8 cellular contexts compared by ENCODE assay signal in the genomic region with DNA sequence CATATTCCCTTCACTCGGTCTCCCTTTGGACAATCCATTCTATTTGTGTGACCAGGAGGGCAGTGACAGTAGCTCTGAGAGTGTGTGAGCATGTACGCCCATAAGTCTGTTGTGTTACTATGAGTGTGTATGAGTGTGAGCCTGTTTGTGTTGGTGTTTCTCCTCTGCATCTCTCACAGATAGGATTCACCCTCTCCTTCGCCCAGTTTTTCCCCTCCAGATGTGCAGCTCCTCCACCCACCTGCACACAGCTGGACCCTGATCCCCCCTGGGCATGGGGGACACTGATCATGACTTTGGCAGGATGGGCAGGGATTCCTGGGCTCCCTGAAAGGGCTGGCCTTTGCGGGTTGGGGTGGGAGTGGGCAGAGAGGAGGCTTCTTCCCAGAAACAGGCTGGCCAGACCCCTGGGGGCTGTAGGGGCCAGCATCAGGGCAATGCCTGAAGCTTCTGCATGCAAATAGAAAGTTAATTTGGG. TPM values are rescaled to one million over a fixed set of nuclear protein-coding genes. Genes with fewer than 3 reads are reported as not detected.
A peak's percentile ranks its signal among the peaks of the same experiment; 100 is the strongest.
DNase-seq lines count a peak whose midpoint lies in the region; ATAC-seq and TF ChIP-seq lines count a peak whose summit lies in the region.

No MANE protein-coding gene starts in this region.

- H3K9me3 ChIP-seq in left ventricle myocardium inferior (replicated peaks) (no peaks in the 10 kb centered on the region), mucosa of stomach (ENCODE audit: control insufficient read depth, low read length) (no peaks in the 10 kb centered on the region), aorta (ENCODE audit: control insufficient read depth, low read length) (no peaks in the 10 kb centered on the region)

- H3K9me3 Mint-ChIP-seq in central memory CD8-positive, alpha-beta T cell: no peaks in the 10 kb centered on the region

- 0 to 9% methylated on average over 4 of the region's 4 CpGs for WGBS in aorta, 2 donors

- intact Hi-C loops in left ventricle myocardium inferior (cut with micrococcal nuclease) (no loop called here), left cardiac atrium (cut with DNase I) (no loop called here), aorta (cut with DNase I) (no loop called here)

- no peak for DNase-seq in left ventricle myocardium inferior
- no peak for DNase-seq in left cardiac atrium
- DNase-seq in central memory CD8-positive, alpha-beta T cell (ENCODE audit: low spot score in 2 of 2): no peak
- no peak for DNase-seq in aorta
- no peak for DNase-seq in HT-29 (ENCODE audit: low spot score)

- peak overlapping the region; percentile 44 for H3K4me3 Mint-ChIP-seq in central memory CD8-positive, alpha-beta T cell

- H3K36me3 Mint-ChIP-seq in central memory CD8-positive, alpha-beta T cell (ENCODE audit: insufficient read depth): no peaks in the 10 kb centered on the region

- H3K27ac ChIP-seq in left ventricle myocardium inferior (replicated peaks) (peak overlapping the region; percentile 91), aorta (ENCODE audit: low read depth in 1 of 2, low read length in 2 of 2) (peak overlapping the region; percentile 69 to 86)

- TF ChIP-seq CTCF in left ventricle myocardium inferior (IDR thresholded peaks at IDR 0.05; ENCODE audit: borderline replicate concordance): no peak

- H3K9ac ChIP-seq in mucosa of stomach (ENCODE audit: low read length): peak overlapping the region; percentile 66

- H3K27me3 ChIP-seq in left ventricle myocardium inferior (ENCODE audit: low read depth) (no peaks in the 10 kb centered on the region), mucosa of stomach (ENCODE audit: control insufficient read depth, insufficient read depth, low read length) (no peaks in the 10 kb centered on the region), aorta (ENCODE audit: control insufficient read depth in 1 of 2, insufficient read depth in 2 of 2, low read length in 1 of 2) (no peaks in the 10 kb centered on the region)

- peaks cover 98% of the 10 kb centered on the region for H3K4me1 ChIP-seq in left ventricle myocardium inferior
- H3K4me1 ChIP-seq in mucosa of stomach (ENCODE audit: control insufficient read depth, insufficient read depth, low read length): peaks cover 62% of the 10 kb centered on the region
- peaks cover 0 to 4% of the 10 kb centered on the region in 2 donors for H3K4me1 ChIP-seq in aorta (ENCODE audit: control insufficient read depth in 1 of 2, insufficient read depth in 2 of 2, low read length in 2 of 2)

- H3K36me3 ChIP-seq in left ventricle myocardium inferior (peaks cover 42% of the 10 kb centered on the region), mucosa of stomach (ENCODE audit: control insufficient read depth, insufficient read depth, low read length) (no peaks in the 10 kb centered on the region), aorta (ENCODE audit: control insufficient read depth in 1 of 2, insufficient read depth in 2 of 2, low read length in 1 of 2) (no peaks in the 10 kb centered on the region)

- H3K4me3 ChIP-seq in left ventricle myocardium inferior (peak overlapping the region; percentile 72), mucosa of stomach (ENCODE audit: low read length) (peak overlapping the region; percentile 33), aorta (ENCODE audit: low read length in 2 of 2) (peak overlapping the region; percentile 52 to 58)

- H3K27me3 Mint-ChIP-seq in central memory CD8-positive, alpha-beta T cell: peaks cover 29% of the 10 kb centered on the region

- ATAC-seq in left cardiac atrium (no peak), aorta (ENCODE audit: low FRiP score) (no peak), GM19467 (IDR thresholded peaks at IDR 0.05; ENCODE audit: unreplicated experiment) (no peak), HG03520 (IDR thresholded peaks at IDR 0.05; ENCODE audit: unreplicated experiment) (no peak)
- no peak for ATAC-seq in central memory CD8-positive, alpha-beta T cell (replicated peaks; ENCODE audit: extremely low read depth, poor library complexity, severe bottlenecking)

- peaks cover 7% of the 10 kb centered on the region for H3K4me1 Mint-ChIP-seq in central memory CD8-positive, alpha-beta T cell

- no peak overlapping the region for H3K27ac Mint-ChIP-seq in central memory CD8-positive, alpha-beta T cell (ENCODE audit: low read depth)

RNA-seq across cellular contexts. Expression of gene PHLDB1, which starts 14.5 kb away (rescaled TPM):
- total RNA-seq in left ventricle myocardium inferior (102 TPM), left cardiac atrium (100 to 1,000 TPM; 108 to 159 TPM), aorta (100 to 1,000 TPM; 260 to 274 TPM)
- 100 to 1,000 TPM in 1 of 2 donors, 10 to 100 TPM in 1; 38.3 to 290 TPM for polyA plus RNA-seq in aorta
- total RNA-seq in HT-29 (2014; rRNA removed; shearing (Covaris generic)): 207 and 215 TPM in 2 replicates

RNA-seq across cellular contexts. Expression of gene ARCN1, which starts 49.7 kb away (rescaled TPM):
- total RNA-seq in left ventricle myocardium inferior (99.4 TPM), left cardiac atrium (100 to 1,000 TPM in 1 of 2 donors, 10 to 100 TPM in 1; 98.2 to 129 TPM), aorta (100 to 1,000 TPM; 128 to 170 TPM)
- polyA plus RNA-seq in aorta: 10 to 100 TPM; 67.6 to 69.0 TPM
- 79.4 and 84.9 TPM in 2 replicates for total RNA-seq in HT-29 (2014; rRNA removed; shearing (Covaris generic))

RNA-seq across cellular contexts. Expression of gene IFT46, which starts 56.2 kb away (rescaled TPM):
- 26.0 TPM for total RNA-seq in left ventricle myocardium inferior
- 10 to 100 TPM; 13.4 to 18.8 TPM for total RNA-seq in left cardiac atrium
- 10 to 100 TPM; 15.0 to 22.5 TPM for total RNA-seq in aorta
- polyA plus RNA-seq in aorta: 10 to 100 TPM; 24.2 to 31.8 TPM
- 17.6 and 18.7 TPM in 2 replicates for total RNA-seq in HT-29 (2014; rRNA removed; shearing (Covaris generic))

RNA-seq across cellular contexts. Expression of gene TREH, which starts 57.5 kb away (rescaled TPM):
- total RNA-seq in left ventricle myocardium inferior (not detected), left cardiac atrium (not detected), aorta (not detected)
- polyA plus RNA-seq in aorta: 1 to 10 TPM; 2.5 to 7.2 TPM
- 0.05 TPM in 1 of 2 replicates, not detected in the other for total RNA-seq in HT-29 (2014; rRNA removed; shearing (Covaris generic))
